ENCODE assay signal across 1 cellular context in the genomic region with DNA sequence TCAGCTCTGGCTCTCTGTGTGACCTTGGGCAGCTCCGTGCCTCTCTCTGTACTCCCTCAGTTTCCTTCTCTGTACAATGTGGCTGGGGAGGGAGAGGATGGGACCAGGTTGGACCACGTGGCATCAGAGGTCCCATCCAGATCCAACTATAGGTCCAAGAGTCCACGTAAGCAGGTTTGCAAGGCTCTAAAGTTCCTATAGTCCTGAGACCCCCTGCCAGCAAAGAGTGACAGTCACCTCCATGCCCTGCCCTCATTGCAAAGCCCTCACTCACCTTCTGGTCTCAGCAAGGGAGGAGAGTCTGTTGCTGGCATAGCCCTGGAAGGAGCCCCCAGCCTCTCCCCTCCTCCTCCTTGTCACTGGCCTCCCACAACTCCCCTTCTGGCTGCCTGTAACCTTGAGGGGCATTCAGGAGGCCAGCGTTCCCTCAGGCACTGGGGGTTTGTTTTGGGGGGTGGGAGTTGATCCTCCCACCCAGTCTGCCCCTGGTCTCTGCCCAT.
TF ChIP-seq lines count a peak whose summit lies in the region.

No MANE protein-coding gene starts in this region.

TF ChIP-seq in HepG2, 621 proteins besides CTCF, POLR2A, EP300 and RAD21 (continued from another document and continues in another):
- TF ChIP-seq ZFP90 (CRISPR knock-in tag; IDR thresholded peaks at IDR 0.05; ENCODE audit: borderline replicate concordance) (no peak), EZH2 (conservative IDR thresholded peaks at IDR 0.05; ENCODE audit: low read depth, low read length) (no peak), CBX2 (IDR thresholded peaks at IDR 0.05; ENCODE audit: low read depth, low read length) (no peak), CBX2 (CRISPR knock-in tag; IDR thresholded peaks at IDR 0.05; ENCODE audit: low read depth) (no peak), NBN (conservative IDR thresholded peaks at IDR 0.05) (no peak), ZSCAN9 (CRISPR knock-in tag; IDR thresholded peaks at IDR 0.05; ENCODE audit: borderline replicate concordance) (no peak), RFXAP (CRISPR knock-in tag; IDR thresholded peaks at IDR 0.05; ENCODE audit: borderline replicate concordance) (0 out of 2 replicates have a peak, but pooled peaks have one; percentile 26), CHCHD3 (CRISPR knock-in tag; IDR thresholded peaks at IDR 0.05) (no peak), FOXK2 (IDR thresholded peaks at IDR 0.05) (no peak), NCOA1 (CRISPR knock-in tag; IDR thresholded peaks at IDR 0.05) (no peak), BORCS8-MEF2B (CRISPR knock-in tag; IDR thresholded peaks at IDR 0.05) (no peak), ZNF230 (CRISPR knock-in tag; IDR thresholded peaks at IDR 0.05) (no peak), ZNF780A (CRISPR knock-in tag; IDR thresholded peaks at IDR 0.05) (no peak), ZNF615 (CRISPR knock-in tag; IDR thresholded peaks at IDR 0.05; ENCODE audit: borderline replicate concordance) (no peak), TGIF2 (CRISPR knock-in tag; IDR thresholded peaks at IDR 0.05) (no peak), TAF1 (CRISPR knock-in tag; IDR thresholded peaks at IDR 0.05) (no peak), ZNF121 (CRISPR knock-in tag; IDR thresholded peaks at IDR 0.05) (no peak), AGO1 (IDR thresholded peaks at IDR 0.05; ENCODE audit: low read depth, low read length, poor library complexity, severe bottlenecking) (no peak), YEATS2 (CRISPR knock-in tag; IDR thresholded peaks at IDR 0.05; ENCODE audit: borderline replicate concordance) (no peak), FOXM1 (CRISPR knock-in tag; IDR thresholded peaks at IDR 0.05) (no peak), HOXD1 (CRISPR knock-in tag; IDR thresholded peaks at IDR 0.05) (no peak), RORA (CRISPR knock-in tag; IDR thresholded peaks at IDR 0.05) (no peak), MED13 (CRISPR knock-in tag; IDR thresholded peaks at IDR 0.05) (no peak), SRF (IDR thresholded peaks at IDR 0.05; ENCODE audit: low read depth, low read length) (no peak), MIER3 (CRISPR knock-in tag; IDR thresholded peaks at IDR 0.05; ENCODE audit: borderline replicate concordance) (no peak), FOSL2 (CRISPR knock-in tag; IDR thresholded peaks at IDR 0.05) (no peak), ZNF234 (CRISPR knock-in tag; conservative IDR thresholded peaks at IDR 0.05) (no peak), ZNF569 (CRISPR knock-in tag; IDR thresholded peaks at IDR 0.05; ENCODE audit: borderline replicate concordance) (no peak)
- TF ChIP-seq, protein P1, sequence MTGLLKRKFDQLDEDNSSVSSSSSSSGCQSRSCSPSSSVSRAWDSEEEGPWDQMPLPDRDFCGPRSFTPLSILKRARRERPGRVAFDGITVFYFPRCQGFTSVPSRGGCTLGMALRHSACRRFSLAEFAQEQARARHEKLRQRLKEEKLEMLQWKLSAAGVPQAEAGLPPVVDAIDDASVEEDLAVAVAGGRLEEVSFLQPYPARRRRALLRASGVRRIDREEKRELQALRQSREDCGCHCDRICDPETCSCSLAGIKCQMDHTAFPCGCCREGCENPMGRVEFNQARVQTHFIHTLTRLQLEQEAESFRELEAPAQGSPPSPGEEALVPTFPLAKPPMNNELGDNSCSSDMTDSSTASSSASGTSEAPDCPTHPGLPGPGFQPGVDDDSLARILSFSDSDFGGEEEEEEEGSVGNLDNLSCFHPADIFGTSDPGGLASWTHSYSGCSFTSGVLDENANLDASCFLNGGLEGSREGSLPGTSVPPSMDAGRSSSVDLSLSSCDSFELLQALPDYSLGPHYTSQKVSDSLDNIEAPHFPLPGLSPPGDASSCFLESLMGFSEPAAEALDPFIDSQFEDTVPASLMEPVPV (CRISPR knock-in tag; IDR thresholded peaks at IDR 0.05) = no peak
- TF ChIP-seq, protein P2, sequence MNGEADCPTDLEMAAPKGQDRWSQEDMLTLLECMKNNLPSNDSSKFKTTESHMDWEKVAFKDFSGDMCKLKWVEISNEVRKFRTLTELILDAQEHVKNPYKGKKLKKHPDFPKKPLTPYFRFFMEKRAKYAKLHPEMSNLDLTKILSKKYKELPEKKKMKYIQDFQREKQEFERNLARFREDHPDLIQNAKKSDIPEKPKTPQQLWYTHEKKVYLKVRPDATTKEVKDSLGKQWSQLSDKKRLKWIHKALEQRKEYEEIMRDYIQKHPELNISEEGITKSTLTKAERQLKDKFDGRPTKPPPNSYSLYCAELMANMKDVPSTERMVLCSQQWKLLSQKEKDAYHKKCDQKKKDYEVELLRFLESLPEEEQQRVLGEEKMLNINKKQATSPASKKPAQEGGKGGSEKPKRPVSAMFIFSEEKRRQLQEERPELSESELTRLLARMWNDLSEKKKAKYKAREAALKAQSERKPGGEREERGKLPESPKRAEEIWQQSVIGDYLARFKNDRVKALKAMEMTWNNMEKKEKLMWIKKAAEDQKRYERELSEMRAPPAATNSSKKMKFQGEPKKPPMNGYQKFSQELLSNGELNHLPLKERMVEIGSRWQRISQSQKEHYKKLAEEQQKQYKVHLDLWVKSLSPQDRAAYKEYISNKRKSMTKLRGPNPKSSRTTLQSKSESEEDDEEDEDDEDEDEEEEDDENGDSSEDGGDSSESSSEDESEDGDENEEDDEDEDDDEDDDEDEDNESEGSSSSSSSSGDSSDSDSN (CRISPR knock-in tag; IDR thresholded peaks at IDR 0.05) = no peak
- TF ChIP-seq, protein P3, sequence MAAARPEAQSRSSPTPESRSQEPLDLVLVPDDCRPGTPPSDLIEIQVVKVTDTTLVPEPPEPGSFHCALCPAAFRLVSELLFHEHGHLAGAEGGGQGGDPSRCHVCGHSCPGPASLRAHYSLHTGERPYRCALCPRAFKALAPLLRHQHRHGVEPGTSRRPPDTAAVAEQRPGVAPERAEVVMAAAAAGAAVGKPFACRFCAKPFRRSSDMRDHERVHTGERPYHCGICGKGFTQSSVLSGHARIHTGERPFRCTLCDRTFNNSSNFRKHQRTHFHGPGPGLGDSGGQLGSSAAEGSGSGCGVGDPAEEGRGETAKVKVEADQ (CRISPR knock-in tag; IDR thresholded peaks at IDR 0.05; ENCODE audit: borderline replicate concordance) = no peak
- TF ChIP-seq, protein P4, sequence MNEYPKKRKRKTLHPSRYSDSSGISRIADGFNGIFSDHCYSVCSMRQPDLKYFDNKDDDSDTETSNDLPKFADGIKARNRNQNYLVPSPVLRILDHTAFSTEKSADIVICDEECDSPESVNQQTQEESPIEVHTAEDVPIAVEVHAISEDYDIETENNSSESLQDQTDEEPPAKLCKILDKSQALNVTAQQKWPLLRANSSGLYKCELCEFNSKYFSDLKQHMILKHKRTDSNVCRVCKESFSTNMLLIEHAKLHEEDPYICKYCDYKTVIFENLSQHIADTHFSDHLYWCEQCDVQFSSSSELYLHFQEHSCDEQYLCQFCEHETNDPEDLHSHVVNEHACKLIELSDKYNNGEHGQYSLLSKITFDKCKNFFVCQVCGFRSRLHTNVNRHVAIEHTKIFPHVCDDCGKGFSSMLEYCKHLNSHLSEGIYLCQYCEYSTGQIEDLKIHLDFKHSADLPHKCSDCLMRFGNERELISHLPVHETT (CRISPR knock-in tag; conservative IDR thresholded peaks at IDR 0.05) = no peak
- TF ChIP-seq, protein P5, sequence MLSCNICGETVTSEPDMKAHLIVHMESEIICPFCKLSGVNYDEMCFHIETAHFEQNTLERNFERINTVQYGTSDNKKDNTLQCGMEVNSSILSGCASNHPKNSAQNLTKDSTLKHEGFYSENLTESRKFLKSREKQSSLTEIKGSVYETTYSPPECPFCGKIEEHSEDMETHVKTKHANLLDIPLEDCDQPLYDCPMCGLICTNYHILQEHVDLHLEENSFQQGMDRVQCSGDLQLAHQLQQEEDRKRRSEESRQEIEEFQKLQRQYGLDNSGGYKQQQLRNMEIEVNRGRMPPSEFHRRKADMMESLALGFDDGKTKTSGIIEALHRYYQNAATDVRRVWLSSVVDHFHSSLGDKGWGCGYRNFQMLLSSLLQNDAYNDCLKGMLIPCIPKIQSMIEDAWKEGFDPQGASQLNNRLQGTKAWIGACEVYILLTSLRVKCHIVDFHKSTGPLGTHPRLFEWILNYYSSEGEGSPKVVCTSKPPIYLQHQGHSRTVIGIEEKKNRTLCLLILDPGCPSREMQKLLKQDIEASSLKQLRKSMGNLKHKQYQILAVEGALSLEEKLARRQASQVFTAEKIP (CRISPR knock-in tag; IDR thresholded peaks at IDR 0.05; ENCODE audit: borderline replicate concordance) = no peak
- TF ChIP-seq, protein P6, sequence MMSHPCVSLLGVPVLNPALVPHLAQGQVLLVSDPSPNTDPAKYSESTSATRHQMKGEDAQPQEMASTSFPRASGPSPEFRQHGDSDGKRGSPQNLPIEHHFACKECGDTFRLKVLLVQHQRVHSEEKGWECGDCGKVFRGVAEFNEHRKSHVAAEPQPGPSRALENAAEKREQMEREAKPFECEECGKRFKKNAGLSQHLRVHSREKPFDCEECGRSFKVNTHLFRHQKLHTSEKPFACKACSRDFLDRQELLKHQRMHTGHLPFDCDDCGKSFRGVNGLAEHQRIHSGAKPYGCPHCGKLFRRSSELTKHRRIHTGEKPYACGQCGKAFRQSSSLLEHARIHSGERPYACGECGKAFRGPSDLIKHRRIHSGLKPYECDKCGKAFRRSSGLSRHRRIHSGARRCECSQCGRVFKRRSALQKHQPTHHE (CRISPR knock-in tag; IDR thresholded peaks at IDR 0.05; ENCODE audit: borderline replicate concordance) = no peak
- TF ChIP-seq, protein P7, sequence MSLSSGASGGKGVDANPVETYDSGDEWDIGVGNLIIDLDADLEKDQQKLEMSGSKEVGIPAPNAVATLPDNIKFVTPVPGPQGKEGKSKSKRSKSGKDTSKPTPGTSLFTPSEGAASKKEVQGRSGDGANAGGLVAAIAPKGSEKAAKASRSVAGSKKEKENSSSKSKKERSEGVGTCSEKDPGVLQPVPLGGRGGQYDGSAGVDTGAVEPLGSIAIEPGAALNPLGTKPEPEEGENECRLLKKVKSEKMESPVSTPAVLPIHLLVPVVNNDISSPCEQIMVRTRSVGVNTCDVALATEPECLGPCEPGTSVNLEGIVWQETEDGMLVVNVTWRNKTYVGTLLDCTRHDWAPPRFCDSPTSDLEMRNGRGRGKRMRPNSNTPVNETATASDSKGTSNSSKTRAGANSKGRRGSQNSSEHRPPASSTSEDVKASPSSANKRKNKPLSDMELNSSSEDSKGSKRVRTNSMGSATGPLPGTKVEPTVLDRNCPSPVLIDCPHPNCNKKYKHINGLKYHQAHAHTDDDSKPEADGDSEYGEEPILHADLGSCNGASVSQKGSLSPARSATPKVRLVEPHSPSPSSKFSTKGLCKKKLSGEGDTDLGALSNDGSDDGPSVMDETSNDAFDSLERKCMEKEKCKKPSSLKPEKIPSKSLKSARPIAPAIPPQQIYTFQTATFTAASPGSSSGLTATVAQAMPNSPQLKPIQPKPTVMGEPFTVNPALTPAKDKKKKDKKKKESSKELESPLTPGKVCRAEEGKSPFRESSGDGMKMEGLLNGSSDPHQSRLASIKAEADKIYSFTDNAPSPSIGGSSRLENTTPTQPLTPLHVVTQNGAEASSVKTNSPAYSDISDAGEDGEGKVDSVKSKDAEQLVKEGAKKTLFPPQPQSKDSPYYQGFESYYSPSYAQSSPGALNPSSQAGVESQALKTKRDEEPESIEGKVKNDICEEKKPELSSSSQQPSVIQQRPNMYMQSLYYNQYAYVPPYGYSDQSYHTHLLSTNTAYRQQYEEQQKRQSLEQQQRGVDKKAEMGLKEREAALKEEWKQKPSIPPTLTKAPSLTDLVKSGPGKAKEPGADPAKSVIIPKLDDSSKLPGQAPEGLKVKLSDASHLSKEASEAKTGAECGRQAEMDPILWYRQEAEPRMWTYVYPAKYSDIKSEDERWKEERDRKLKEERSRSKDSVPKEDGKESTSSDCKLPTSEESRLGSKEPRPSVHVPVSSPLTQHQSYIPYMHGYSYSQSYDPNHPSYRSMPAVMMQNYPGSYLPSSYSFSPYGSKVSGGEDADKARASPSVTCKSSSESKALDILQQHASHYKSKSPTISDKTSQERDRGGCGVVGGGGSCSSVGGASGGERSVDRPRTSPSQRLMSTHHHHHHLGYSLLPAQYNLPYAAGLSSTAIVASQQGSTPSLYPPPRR (CRISPR knock-in tag; IDR thresholded peaks at IDR 0.05; ENCODE audit: borderline replicate concordance) = no peak
- TF ChIP-seq, protein P8, sequence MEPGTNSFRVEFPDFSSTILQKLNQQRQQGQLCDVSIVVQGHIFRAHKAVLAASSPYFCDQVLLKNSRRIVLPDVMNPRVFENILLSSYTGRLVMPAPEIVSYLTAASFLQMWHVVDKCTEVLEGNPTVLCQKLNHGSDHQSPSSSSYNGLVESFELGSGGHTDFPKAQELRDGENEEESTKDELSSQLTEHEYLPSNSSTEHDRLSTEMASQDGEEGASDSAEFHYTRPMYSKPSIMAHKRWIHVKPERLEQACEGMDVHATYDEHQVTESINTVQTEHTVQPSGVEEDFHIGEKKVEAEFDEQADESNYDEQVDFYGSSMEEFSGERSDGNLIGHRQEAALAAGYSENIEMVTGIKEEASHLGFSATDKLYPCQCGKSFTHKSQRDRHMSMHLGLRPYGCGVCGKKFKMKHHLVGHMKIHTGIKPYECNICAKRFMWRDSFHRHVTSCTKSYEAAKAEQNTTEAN (CRISPR knock-in tag; conservative IDR thresholded peaks at IDR 0.05) = no peak
- TF ChIP-seq, protein P9, sequence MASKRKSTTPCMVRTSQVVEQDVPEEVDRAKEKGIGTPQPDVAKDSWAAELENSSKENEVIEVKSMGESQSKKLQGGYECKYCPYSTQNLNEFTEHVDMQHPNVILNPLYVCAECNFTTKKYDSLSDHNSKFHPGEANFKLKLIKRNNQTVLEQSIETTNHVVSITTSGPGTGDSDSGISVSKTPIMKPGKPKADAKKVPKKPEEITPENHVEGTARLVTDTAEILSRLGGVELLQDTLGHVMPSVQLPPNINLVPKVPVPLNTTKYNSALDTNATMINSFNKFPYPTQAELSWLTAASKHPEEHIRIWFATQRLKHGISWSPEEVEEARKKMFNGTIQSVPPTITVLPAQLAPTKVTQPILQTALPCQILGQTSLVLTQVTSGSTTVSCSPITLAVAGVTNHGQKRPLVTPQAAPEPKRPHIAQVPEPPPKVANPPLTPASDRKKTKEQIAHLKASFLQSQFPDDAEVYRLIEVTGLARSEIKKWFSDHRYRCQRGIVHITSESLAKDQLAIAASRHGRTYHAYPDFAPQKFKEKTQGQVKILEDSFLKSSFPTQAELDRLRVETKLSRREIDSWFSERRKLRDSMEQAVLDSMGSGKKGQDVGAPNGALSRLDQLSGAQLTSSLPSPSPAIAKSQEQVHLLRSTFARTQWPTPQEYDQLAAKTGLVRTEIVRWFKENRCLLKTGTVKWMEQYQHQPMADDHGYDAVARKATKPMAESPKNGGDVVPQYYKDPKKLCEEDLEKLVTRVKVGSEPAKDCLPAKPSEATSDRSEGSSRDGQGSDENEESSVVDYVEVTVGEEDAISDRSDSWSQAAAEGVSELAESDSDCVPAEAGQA (IDR thresholded peaks at IDR 0.05; ENCODE audit: low read depth) = no peak
- TF ChIP-seq, protein P9 (CRISPR knock-in tag; IDR thresholded peaks at IDR 0.05; ENCODE audit: borderline replicate concordance) = no peak
